Comparison of ENCODE assay signal across 33 cellular contexts in the genomic region with DNA sequence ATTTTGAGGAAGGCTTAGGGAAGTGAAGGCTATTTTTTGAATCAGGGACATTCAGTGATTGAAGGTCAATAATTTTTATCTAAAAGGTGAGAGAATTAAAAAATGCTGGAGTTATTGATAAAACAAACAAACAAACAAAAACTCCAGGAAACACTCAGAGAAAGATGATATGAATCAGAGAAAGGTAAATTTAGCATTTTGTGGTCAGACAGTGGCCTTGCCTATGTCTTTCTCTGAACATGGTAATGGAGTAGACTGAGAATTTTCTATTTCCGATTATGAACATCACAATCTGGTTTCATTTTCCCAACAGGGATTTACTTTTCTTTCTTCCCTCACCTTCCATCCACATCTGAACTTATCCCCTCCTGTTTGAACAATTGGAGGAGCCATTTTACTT.
"Had no signal": no experiment of that assay in that cellular context is flagged by ENCODE, and none has a peak within 500 bp of the region (broad histone marks: within the 10 kb centered on the region; RNA-seq: fewer than 3 reads in every experiment).

No MANE protein-coding gene starts in this region.

- H3K4me1 ChIP-seq: adrenal gland, body of pancreas, breast epithelium had no signal

- H2AFZ ChIP-seq: PC-9 had no signal

- H3K4me2 ChIP-seq: PC-9 had no signal

- DNase-seq: activated B cell treated with CpG ODN at 0.5 μM for 24 hours; activated CD4-positive, alpha-beta memory T cell treated with anti-CD3 and anti-CD28 coated beads for 36 hours; activated CD4-positive, alpha-beta T cell treated with anti-CD3 and anti-CD28 coated beads for 4 hours; activated CD4-positive, alpha-beta T cell treated with anti-CD3 and anti-CD28 coated beads, Interleukin-2, amount 50 U/mL, for 1 hour; activated CD4-positive, CD25-positive, alpha-beta regulatory T cell treated with anti-CD3 and anti-CD28 coated beads, Interleukin-2, amount 50 U/mL, for 72 hours; activated CD8-positive, alpha-beta memory T cell treated with anti-CD3 and anti-CD28 coated beads, Interleukin-2, amount 50 U/mL, for 4 hours; activated gamma-delta T cell treated with Interleukin-2 at 50 U/mL for 16 hours; activated naive CD4-positive, alpha-beta T cell treated with anti-CD3 and anti-CD28 coated beads for 36 hours; activated T-cell treated with anti-CD3 and anti-CD28 coated beads for 4 hours; activated T-cell treated with anti-CD3 and anti-CD28 coated beads, Interleukin-2, amount 50 U/mL, for 4 hours; adrenal gland; body of pancreas; cerebellar nuclear complex; NCI-H1048; NCI-H1105 treated with DMSO at 0.1 percent for 48 hours; NCI-H1436; NCI-H1694; NCI-H2029; NCI-H2171; NCI-H510A; NCI-H526; NCI-H748 treated with DMSO at 0.1 percent for 48 hours; PC-9; SIG-M5; T-helper 1 cell; T-helper 2 cell; T-helper 9 cell had no signal

- H3K4me3 ChIP-seq: adrenal gland, body of pancreas, breast epithelium, PC-9 had no signal

- H3K27me3 ChIP-seq: adrenal gland, body of pancreas, breast epithelium had no signal

- H3K27ac ChIP-seq: adrenal gland, body of pancreas, breast epithelium, PC-9, RWPE1, VCaP had no signal

- ATAC-seq: activated naive CD4-positive, alpha-beta T cell treated with anti-CD3 and anti-CD28 coated beads, Interleukin-2, amount 50 U/mL, for 72 hours; activated T-cell treated with anti-CD3 and anti-CD28 coated beads, Interleukin-2, amount 50 U/mL, for 4 hours; body of pancreas; Right ventricle myocardium inferior; SK-N-SH treated with all-trans-retinoic acid at 6 μM for 48 hours had no signal

- H3K36me3 ChIP-seq: adrenal gland, breast epithelium had no signal

- H3K9me3 ChIP-seq: adrenal gland, body of pancreas, breast epithelium had no signal
